ENCODE assay signal across 29 cellular contexts in genomic region chr13:100333141-100333540, GRCh38.
"Had no signal": no experiment of that assay in that cellular context is flagged by ENCODE, and none has a peak within 500 bp of the region (broad histone marks: within the 10 kb centered on the region; RNA-seq: fewer than 3 reads in every experiment).

No MANE protein-coding gene starts in this region.

- DNase-seq: activated CD4-positive, alpha-beta T cell treated with anti-CD3 and anti-CD28 coated beads for 48 hours; activated CD4-positive, alpha-beta T cell treated with anti-CD3 and anti-CD28 coated beads, Interleukin-2, amount 50 U/mL, for 48 hours; activated CD8-positive, alpha-beta memory T cell treated with anti-CD3 and anti-CD28 coated beads for 24 hours; activated effector memory CD4-positive, alpha-beta T cell treated with Interleukin-2 at 50 U/mL for 16 hours; activated naive CD4-positive, alpha-beta T cell treated with Interleukin-2 at 50 U/mL for 16 hours; anterior cingulate cortex; cerebellar nuclear complex; dorsolateral prefrontal cortex; effector memory CD4-positive, alpha-beta T cell; gastrocnemius medialis; head of caudate nucleus; hippocampal formation; left cardiac atrium; left ventricle myocardium superior; mammary epithelial cell; naive B cell; nephron progenitor cell; pancreas; psoas muscle; sigmoid colon; stimulated activated CD4-positive, alpha-beta T cell treated with anti-CD3 and anti-CD28 coated beads, Interleukin-1b, Interleukin-23, amount 100 ng/mL, for 48 hours; stimulated activated CD4-positive, alpha-beta T cell treated with anti-CD3 and anti-CD28 coated beads, Interleukin-4, amount 100 ng/mL, for 4 hours; stimulated activated CD8-positive, alpha-beta memory T cell treated with anti-CD3 and anti-CD28 coated beads, Interleukin-4, amount 100 ng/mL, for 48 hours; stimulated activated naive B cell treated with anti-CD40 and anti-IgM and Interleukin-4, amounts not matched to agents 10 μg/mL and 1 μg/mL and 100 μg/mL, for 72 hours; T-helper 9 cell; tibial artery; upper lobe of right lung had no signal

- H3K27me3 Mint-ChIP-seq: activated naive CD8-positive, alpha-beta T cell; naive B cell; stimulated activated naive B cell treated with anti-CD40 and anti-IgM and Interleukin-4, amounts not matched to agents 10 μg/mL and 1 μg/mL and 100 μg/mL, for 72 hours had no signal

- ATAC-seq: activated CD4-positive, CD25-positive, alpha-beta regulatory T cell treated with anti-CD3 and anti-CD28 coated beads, Interleukin-2, amount 50 U/mL, for 24 hours; gastrocnemius medialis; left cardiac atrium; left ventricle myocardium superior; pancreas; psoas muscle; stimulated activated naive B cell treated with anti-CD40 and anti-IgM and Interleukin-4, amounts not matched to agents 10 μg/mL and 1 μg/mL and 100 μg/mL, for 72 hours; upper lobe of right lung had no signal

- H3K27ac Mint-ChIP-seq: activated naive CD8-positive, alpha-beta T cell; naive B cell; nephron progenitor cell; stimulated activated naive B cell treated with anti-CD40 and anti-IgM and Interleukin-4, amounts not matched to agents 10 μg/mL and 1 μg/mL and 100 μg/mL, for 72 hours had no signal

- H3K4me3 Mint-ChIP-seq: activated naive CD8-positive, alpha-beta T cell; naive B cell; nephron progenitor cell; stimulated activated naive B cell treated with anti-CD40 and anti-IgM and Interleukin-4, amounts not matched to agents 10 μg/mL and 1 μg/mL and 100 μg/mL, for 72 hours had no signal

- H3K4me1 Mint-ChIP-seq: naive B cell; stimulated activated naive B cell treated with anti-CD40 and anti-IgM and Interleukin-4, amounts not matched to agents 10 μg/mL and 1 μg/mL and 100 μg/mL, for 72 hours had no signal
